In genomic region chr17:38885044-38885727, GRCh38 we compare ENCODE assay signal across 1 cellular context.
A peak's percentile ranks its signal among the peaks of the same experiment; 100 is the strongest.
TF ChIP-seq lines count a peak whose summit lies in the region.

No MANE protein-coding gene starts in this region.

TF ChIP-seq in HepG2, 621 proteins besides CTCF, POLR2A, EP300 and RAD21 (continued from another document and continues in another):
- peak; percentile 61 for TF ChIP-seq PAXIP1 (CRISPR knock-in tag; conservative IDR thresholded peaks at IDR 0.05)
- 0 out of 2 replicates have a peak, but pooled peaks have one; percentile 61 for TF ChIP-seq ZNF710 (CRISPR knock-in tag; IDR thresholded peaks at IDR 0.05; ENCODE audit: borderline replicate concordance)
- TF ChIP-seq SCMH1 (CRISPR knock-in tag; IDR thresholded peaks at IDR 0.05; ENCODE audit: borderline replicate concordance) = no peak
- TF ChIP-seq PPARG (CRISPR knock-in tag; conservative IDR thresholded peaks at IDR 0.05) = 0 out of 2 replicates have a peak, but pooled peaks have one; percentile 23
- TF ChIP-seq MAFG (CRISPR knock-in tag; IDR thresholded peaks at IDR 0.05) = no peak
- no peak for TF ChIP-seq ZNF101 (CRISPR knock-in tag; IDR thresholded peaks at IDR 0.05; ENCODE audit: borderline replicate concordance, low read depth)
- no peak for TF ChIP-seq ZNF674 (CRISPR knock-in tag; IDR thresholded peaks at IDR 0.05; ENCODE audit: low read depth)
- no peak for TF ChIP-seq GFI1 (CRISPR knock-in tag; IDR thresholded peaks at IDR 0.05; ENCODE audit: borderline replicate concordance)
- TF ChIP-seq ZSCAN9 (CRISPR knock-in tag; IDR thresholded peaks at IDR 0.05; ENCODE audit: borderline replicate concordance) = no peak
- TF ChIP-seq, protein P1, sequence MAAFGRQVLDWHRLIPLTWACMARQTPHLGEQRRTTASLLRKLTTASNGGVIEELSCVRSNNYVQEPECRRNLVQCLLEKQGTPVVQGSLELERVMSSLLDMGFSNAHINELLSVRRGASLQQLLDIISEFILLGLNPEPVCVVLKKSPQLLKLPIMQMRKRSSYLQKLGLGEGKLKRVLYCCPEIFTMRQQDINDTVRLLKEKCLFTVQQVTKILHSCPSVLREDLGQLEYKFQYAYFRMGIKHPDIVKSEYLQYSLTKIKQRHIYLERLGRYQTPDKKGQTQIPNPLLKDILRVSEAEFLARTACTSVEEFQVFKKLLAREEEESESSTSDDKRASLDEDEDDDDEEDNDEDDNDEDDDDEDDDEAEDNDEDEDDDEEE (CRISPR knock-in tag; IDR thresholded peaks at IDR 0.05) = no peak
- TF ChIP-seq AKNA (CRISPR knock-in tag; IDR thresholded peaks at IDR 0.05; ENCODE audit: borderline replicate concordance) = no peak
- no peak for TF ChIP-seq ZNF407 (CRISPR knock-in tag; IDR thresholded peaks at IDR 0.05; ENCODE audit: not compliant biosample characterization)
- no peak for TF ChIP-seq ZNF777 (CRISPR knock-in tag; IDR thresholded peaks at IDR 0.05)
- TF ChIP-seq PHF21A (CRISPR knock-in tag; IDR thresholded peaks at IDR 0.05) = 0 out of 2 replicates have a peak, but pooled peaks have one; percentile 43
- TF ChIP-seq GZF1 (CRISPR knock-in tag; IDR thresholded peaks at IDR 0.05) = no peak
- peak; percentile 50; the same call in 1 of the 2 replicates for TF ChIP-seq ZNF547 (CRISPR knock-in tag; IDR thresholded peaks at IDR 0.05)
- no peak for TF ChIP-seq RFX5 (IDR thresholded peaks at IDR 0.05; ENCODE audit: low read depth, low read length)
- no peak for TF ChIP-seq ZNF639 (CRISPR knock-in tag; conservative IDR thresholded peaks at IDR 0.05)
- no peak for TF ChIP-seq POGZ (CRISPR knock-in tag; IDR thresholded peaks at IDR 0.05)
- TF ChIP-seq ZNF44 (CRISPR knock-in tag; IDR thresholded peaks at IDR 0.05) = no peak
- no peak for TF ChIP-seq ZNF776 (CRISPR knock-in tag; IDR thresholded peaks at IDR 0.05)
- TF ChIP-seq ZNF235 (CRISPR knock-in tag; IDR thresholded peaks at IDR 0.05; ENCODE audit: borderline replicate concordance) = no peak
- TF ChIP-seq ZNF354B (CRISPR knock-in tag; IDR thresholded peaks at IDR 0.05) = no peak
- no peak for TF ChIP-seq RFX1 (IDR thresholded peaks at IDR 0.05)
- TF ChIP-seq, protein P2, sequence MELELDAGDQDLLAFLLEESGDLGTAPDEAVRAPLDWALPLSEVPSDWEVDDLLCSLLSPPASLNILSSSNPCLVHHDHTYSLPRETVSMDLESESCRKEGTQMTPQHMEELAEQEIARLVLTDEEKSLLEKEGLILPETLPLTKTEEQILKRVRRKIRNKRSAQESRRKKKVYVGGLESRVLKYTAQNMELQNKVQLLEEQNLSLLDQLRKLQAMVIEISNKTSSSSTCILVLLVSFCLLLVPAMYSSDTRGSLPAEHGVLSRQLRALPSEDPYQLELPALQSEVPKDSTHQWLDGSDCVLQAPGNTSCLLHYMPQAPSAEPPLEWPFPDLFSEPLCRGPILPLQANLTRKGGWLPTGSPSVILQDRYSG (CRISPR knock-in tag; IDR thresholded peaks at IDR 0.05) = no peak
- TF ChIP-seq ZBTB7A (CRISPR knock-in tag; IDR thresholded peaks at IDR 0.05) = peak; percentile 88
- no peak for TF ChIP-seq POLR2AphosphoS2 (IDR thresholded peaks at IDR 0.05; ENCODE audit: low read depth, low read length)
- TF ChIP-seq KDM6A (CRISPR knock-in tag; IDR thresholded peaks at IDR 0.05; ENCODE audit: low read depth) = no peak
- no peak for TF ChIP-seq ZNF678 (CRISPR knock-in tag; IDR thresholded peaks at IDR 0.05)
- no peak for TF ChIP-seq ZNF343 (CRISPR knock-in tag; IDR thresholded peaks at IDR 0.05)
- TF ChIP-seq KMT2B (CRISPR knock-in tag; IDR thresholded peaks at IDR 0.05) = no peak
- no peak for TF ChIP-seq BHLHE40 (IDR thresholded peaks at IDR 0.05; ENCODE audit: low read length)
- no peak for TF ChIP-seq ZNF530 (CRISPR knock-in tag; IDR thresholded peaks at IDR 0.05; ENCODE audit: low read depth)
- TF ChIP-seq ISX (CRISPR knock-in tag; conservative IDR thresholded peaks at IDR 0.05) = no peak
- TF ChIP-seq SP5 (CRISPR knock-in tag; IDR thresholded peaks at IDR 0.05; ENCODE audit: borderline replicate concordance, low read depth) = peak; percentile 66; the same call in 1 of the 2 replicates
- no peak for TF ChIP-seq ZBTB26 (CRISPR knock-in tag; IDR thresholded peaks at IDR 0.05; ENCODE audit: borderline replicate concordance)
